Comparison of ENCODE assay signal across 2 cellular contexts in genomic region chr11:75561426-75562047, GRCh38.
A peak's percentile ranks its signal among the peaks of the same experiment; 100 is the strongest.
TF ChIP-seq lines count a peak whose summit lies in the region.

No MANE protein-coding gene starts in this region.

TF ChIP-seq in A549, 52 proteins besides CTCF, POLR2A, EP300 and RAD21 (continued from another document):
- no peak for TF ChIP-seq FOSB (CRISPR knock-in tag; IDR thresholded peaks at IDR 0.05)
- TF ChIP-seq KDM1A (IDR thresholded peaks at IDR 0.05; ENCODE audit: low read depth), result peak; percentile 70; the same call in 1 of the 2 replicates
- no peak for TF ChIP-seq MAX (IDR thresholded peaks at IDR 0.05)
- TF ChIP-seq ZSCAN20 (CRISPR knock-in tag; IDR thresholded peaks at IDR 0.05), result no peak
- peak; percentile 32 for TF ChIP-seq ZFP36 (IDR thresholded peaks at IDR 0.05; ENCODE audit: borderline replicate concordance, partially characterized antibody)
- no peak for TF ChIP-seq RARB (CRISPR knock-in tag; IDR thresholded peaks at IDR 0.05)
- no peak for TF ChIP-seq CBX2 (IDR thresholded peaks at IDR 0.05; ENCODE audit: borderline replicate concordance, low read depth)
- no peak for TF ChIP-seq SREBF2 (IDR thresholded peaks at IDR 0.05)
- no peak for TF ChIP-seq MYC (IDR thresholded peaks at IDR 0.05; ENCODE audit: borderline replicate concordance, low read length)
- TF ChIP-seq BHLHE40 (IDR thresholded peaks at IDR 0.05; ENCODE audit: low read depth, low read length), result no peak
- no peak for TF ChIP-seq CEBPB (IDR thresholded peaks at IDR 0.05)
- no peak for TF ChIP-seq KDM5A (IDR thresholded peaks at IDR 0.05)
- TF ChIP-seq E2F6 (IDR thresholded peaks at IDR 0.05; ENCODE audit: borderline replicate concordance, low read depth), result no peak
- TF ChIP-seq ZNF302 (CRISPR knock-in tag; IDR thresholded peaks at IDR 0.05), result no peak

TF ChIP-seq in K562, 482 proteins besides CTCF, POLR2A, EP300 and RAD21 (continued from another document):
- TF ChIP-seq TOE1 (IDR thresholded peaks at IDR 0.05; ENCODE audit: borderline replicate concordance) (no peak; the same call in 1 of the 2 replicates), TOE1 (CRISPR knock-in tag; IDR thresholded peaks at IDR 0.05; ENCODE audit: borderline replicate concordance, low read depth) (no peak), ZFP36 (IDR thresholded peaks at IDR 0.05; ENCODE audit: low read depth, low read length, partially characterized antibody) (peak; percentile 89), ZNF445 (CRISPR knock-in tag; IDR thresholded peaks at IDR 0.05; ENCODE audit: low read depth) (no peak), ARID1B (IDR thresholded peaks at IDR 0.05) (0 out of 2 replicates have a peak, but pooled peaks have one; percentile 3), MTA2 (IDR thresholded peaks at IDR 0.05; ENCODE audit: low read depth) (no peak), SP2 (IDR thresholded peaks at IDR 0.05; ENCODE audit: extremely low read depth, low read depth, low read length, poor library complexity, severe bottlenecking) (no peak), NBN (IDR thresholded peaks at IDR 0.05; ENCODE audit: low read depth) (peak; percentile 50; the same call in 1 of the 2 replicates), ERF (CRISPR knock-in tag; IDR thresholded peaks at IDR 0.05) (no peak), ATF7 (IDR thresholded peaks at IDR 0.05) (peak; percentile 33), HDGF (IDR thresholded peaks at IDR 0.05) (0 out of 2 replicates have a peak, but pooled peaks have one; percentile 14), PTTG1 (tag; IDR thresholded peaks at IDR 0.05; ENCODE audit: low read depth) (no peak), IFI16 (CRISPR knock-in tag; IDR thresholded peaks at IDR 0.05) (no peak), E2F3 (CRISPR knock-in tag; IDR thresholded peaks at IDR 0.05) (0 out of 2 replicates have a peak, but pooled peaks have one; percentile 24), SP1 (CRISPR knock-in tag; IDR thresholded peaks at IDR 0.05) (0 out of 2 replicates have a peak, but pooled peaks have one; percentile 1), NR2F6 (CRISPR knock-in tag; IDR thresholded peaks at IDR 0.05) (no peak), TCF7L2 (IDR thresholded peaks at IDR 0.05; ENCODE audit: low read depth, low read length) (0 out of 2 replicates have a peak, but pooled peaks have one; percentile 47), U2AF1 (optimal IDR thresholded peaks at IDR 0.05; ENCODE audit: low read depth, low read length) (no peak), NONO (IDR thresholded peaks at IDR 0.05; ENCODE audit: low read depth in 2 of 2, low read length in 1 of 2) (0 out of 4 replicates have a peak, but pooled peaks of 1 of the 2 experiments have one; percentile 8), BCOR (IDR thresholded peaks at IDR 0.05) (peak; percentile 93), MCM5 (IDR thresholded peaks at IDR 0.05; ENCODE audit: low read depth) (no peak), SPI1 (IDR thresholded peaks at IDR 0.05; ENCODE audit: borderline replicate concordance, low read depth, low read length) (no peak), ELK3 (CRISPR knock-in tag; IDR thresholded peaks at IDR 0.05) (no peak), NCOA4 (IDR thresholded peaks at IDR 0.05; ENCODE audit: partially characterized antibody) (peak; percentile 36), FOXA3 (CRISPR knock-in tag; conservative IDR thresholded peaks at IDR 0.05 in 1 of 2, IDR thresholded peaks at IDR 0.05 in 1 of 2) (0 out of 4 replicates have a peak, but pooled peaks of 1 of the 2 experiments have one; percentile 19), KAT7 (CRISPR knock-in tag; IDR thresholded peaks at IDR 0.05; ENCODE audit: borderline replicate concordance) (0 out of 2 replicates have a peak, but pooled peaks have one; percentile 38), ZNF699 (CRISPR knock-in tag; IDR thresholded peaks at IDR 0.05; ENCODE audit: insufficient replicate concordance) (no peak), TAF1 (IDR thresholded peaks at IDR 0.05; ENCODE audit: control insufficient read depth, extremely low read depth, insufficient read depth, low read length, severe bottlenecking) (peak; percentile 63), PHTF2 (CRISPR knock-in tag; IDR thresholded peaks at IDR 0.05) (no peak), HDAC2 (IDR thresholded peaks at IDR 0.05) (peak; percentile 79; the same call in 1 of the 2 replicates), ZNF655 (CRISPR knock-in tag; IDR thresholded peaks at IDR 0.05) (no peak), ATF3 (IDR thresholded peaks at IDR 0.05) (no peak), ATF3 (CRISPR knock-in tag; conservative IDR thresholded peaks at IDR 0.05) (no peak), STAT6 (CRISPR knock-in tag; IDR thresholded peaks at IDR 0.05) (no peak), ADNP (tag; IDR thresholded peaks at IDR 0.05) (peak; percentile 75), BRD9 (IDR thresholded peaks at IDR 0.05; ENCODE audit: low read depth, partially characterized antibody) (peak; percentile 25), RCOR1 (IDR thresholded peaks at IDR 0.05; ENCODE audit: borderline replicate concordance in 1 of 2, low read depth in 2 of 2, low read length in 2 of 2) (peak in 1 of 2 experiments; percentile 63; a peak in 2 of 4 replicates), CHD4 (IDR thresholded peaks at IDR 0.05; ENCODE audit: insufficient read depth, insufficient replicate concordance, low read depth, low read length, poor library complexity, severe bottlenecking) (peak; percentile 63), RBM25 (IDR thresholded peaks at IDR 0.05; ENCODE audit: low read depth, low read length, severe bottlenecking) (peak; percentile 97), PRDM10 (IDR thresholded peaks at IDR 0.05; ENCODE audit: partially characterized antibody) (peak; percentile 91), PREB (CRISPR knock-in tag; IDR thresholded peaks at IDR 0.05) (no peak), ZNF740 (CRISPR knock-in tag; IDR thresholded peaks at IDR 0.05) (0 out of 2 replicates have a peak, but pooled peaks have one; percentile 49), ZNF740 (tag; IDR thresholded peaks at IDR 0.05) (no peak), FOXP1 (CRISPR knock-in tag; IDR thresholded peaks at IDR 0.05) (0 out of 2 replicates have a peak, but pooled peaks have one; percentile 15), NELFE (IDR thresholded peaks at IDR 0.05; ENCODE audit: insufficient read depth, insufficient read length) (no peak), KDM1A (IDR thresholded peaks at IDR 0.05) (peak; percentile 69 to 87)
